In the genomic region with DNA sequence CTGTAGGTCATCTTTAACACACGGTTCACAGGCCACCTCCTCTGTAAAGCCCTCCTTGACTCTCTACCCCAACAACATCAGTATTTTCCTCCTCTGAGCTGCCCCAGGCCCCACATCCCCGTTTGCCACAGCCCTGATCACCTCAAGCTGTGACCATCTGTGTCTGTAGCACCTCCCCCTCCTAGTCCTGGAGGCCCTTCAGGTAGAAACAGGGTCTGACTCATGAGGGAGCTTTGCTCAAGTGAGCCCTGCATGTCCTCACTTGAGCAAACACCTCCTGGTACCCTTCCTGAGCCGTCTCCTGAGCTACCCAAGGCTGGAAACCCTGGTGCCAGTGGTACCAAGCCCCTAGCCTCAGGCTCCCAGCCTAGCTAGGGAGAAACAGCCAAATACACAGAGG, we compare ENCODE assay signal across 16 cellular contexts. TPM values are rescaled to one million over a fixed set of nuclear protein-coding genes. Genes with fewer than 3 reads are reported as not detected.
"Had no signal": no experiment of that assay in that cellular context is flagged by ENCODE, and none has a peak within 500 bp of the region (broad histone marks: within the 10 kb centered on the region; RNA-seq: fewer than 3 reads in every experiment).

No MANE protein-coding gene starts in this region.

RNA-seq across cellular contexts. Expression of a gene that starts 24.1 kb away (rescaled TPM):
- total RNA-seq: natural killer cell treated with Interleukin-12 subunit alpha and Interleukin-12 subunit beta and Interleukin-15 and Interleukin-18, amount 100 ng/mL, for 72 hours; neural crest cell; osteocyte; pulmonary artery endothelial cell; smooth muscle cell; vagina had no signal
- polyA plus RNA-seq: smooth muscle cell had no signal

RNA-seq across cellular contexts. Expression of a gene that starts 37.1 kb away (rescaled TPM):
- total RNA-seq: natural killer cell treated with Interleukin-12 subunit alpha and Interleukin-12 subunit beta and Interleukin-15 and Interleukin-18, amount 100 ng/mL, for 72 hours; neural crest cell; omental fat pad; osteocyte; pancreas; posterior vena cava; pulmonary artery endothelial cell; right atrium auricular region; sciatic nerve; smooth muscle cell; spleen; suprapubic skin; transverse colon; upper lobe of right lung; urinary bladder; vagina had no signal
- polyA plus RNA-seq: pancreas, smooth muscle cell, spleen, urinary bladder had no signal
